In genomic region chr1:155211661-155212440, GRCh38 we compare ENCODE assay signal across 1 cellular context. TPM values are rescaled to one million over a fixed set of nuclear protein-coding genes. Genes with fewer than 3 reads are reported as not detected.
"Had no signal": no experiment of that assay in that cellular context is flagged by ENCODE, and none has a peak within 500 bp of the region (broad histone marks: within the 10 kb centered on the region; RNA-seq: fewer than 3 reads in every experiment).

No MANE protein-coding gene starts in this region.

RNA-seq across cellular contexts. Expression of gene TRIM46, which starts 38.2 kb away (rescaled TPM):
- total RNA-seq: gastrocnemius medialis had no signal
